Comparison of ENCODE assay signal across 1 cellular context in genomic region chr3:128726691-128727031, GRCh38.
A peak's percentile ranks its signal among the peaks of the same experiment; 100 is the strongest.
TF ChIP-seq lines count a peak whose summit lies in the region.

No MANE protein-coding gene starts in this region.

TF ChIP-seq in H1, 55 proteins besides CTCF, POLR2A, EP300 and RAD21 (continued from another document):
- TF ChIP-seq CHD7 (IDR thresholded peaks at IDR 0.05; ENCODE audit: insufficient replicate concordance, low read length), result no peak
- no peak for TF ChIP-seq ATF2 (IDR thresholded peaks at IDR 0.05; ENCODE audit: low read length)
- TF ChIP-seq HDAC2 (IDR thresholded peaks at IDR 0.05; ENCODE audit: borderline replicate concordance in 1 of 2, low read depth in 2 of 2, low read length in 2 of 2), result peak in 1 of 2 experiments; percentile 63; a peak in 1 of 4 replicates
- peak; percentile 60 for TF ChIP-seq SAP30 (IDR thresholded peaks at IDR 0.05; ENCODE audit: insufficient read depth, insufficient replicate concordance, low read length)
- no peak for TF ChIP-seq NANOG (IDR thresholded peaks at IDR 0.05; ENCODE audit: insufficient read depth, low read depth, low read length, poor library complexity, severe bottlenecking)
- TF ChIP-seq SIRT6 (IDR thresholded peaks at IDR 0.05; ENCODE audit: low read length), result no peak
- no peak for TF ChIP-seq SP2 (IDR thresholded peaks at IDR 0.05; ENCODE audit: low read length)
- TF ChIP-seq SP1 (IDR thresholded peaks at IDR 0.05; ENCODE audit: low read depth, low read length), result no peak
- 0 out of 2 replicates have a peak, but pooled peaks have one; percentile 4 for TF ChIP-seq ATF3 (IDR thresholded peaks at IDR 0.05; ENCODE audit: insufficient read depth, low read depth, low read length)
